1 cellular context compared by ENCODE assay signal in genomic region chr16:2178321-2179106, GRCh38.
A peak's percentile ranks its signal among the peaks of the same experiment; 100 is the strongest.
TF ChIP-seq lines count a peak whose summit lies in the region.

No MANE protein-coding gene starts in this region.

TF ChIP-seq in GM12878, 131 proteins besides CTCF, POLR2A, EP300 and RAD21:
- TF ChIP-seq ZBTB33 (IDR thresholded peaks at IDR 0.05) (0 out of 2 replicates have a peak, but pooled peaks have one; percentile 9), CEBPZ (IDR thresholded peaks at IDR 0.05; ENCODE audit: low read depth, low read length) (no peak), SP1 (IDR thresholded peaks at IDR 0.05; ENCODE audit: low read depth, low read length) (peak; percentile 44), NFYA (IDR thresholded peaks at IDR 0.05; ENCODE audit: borderline replicate concordance, low read depth, low read length) (no peak)
